Comparison of ENCODE assay signal across 1 cellular context in the genomic region with DNA sequence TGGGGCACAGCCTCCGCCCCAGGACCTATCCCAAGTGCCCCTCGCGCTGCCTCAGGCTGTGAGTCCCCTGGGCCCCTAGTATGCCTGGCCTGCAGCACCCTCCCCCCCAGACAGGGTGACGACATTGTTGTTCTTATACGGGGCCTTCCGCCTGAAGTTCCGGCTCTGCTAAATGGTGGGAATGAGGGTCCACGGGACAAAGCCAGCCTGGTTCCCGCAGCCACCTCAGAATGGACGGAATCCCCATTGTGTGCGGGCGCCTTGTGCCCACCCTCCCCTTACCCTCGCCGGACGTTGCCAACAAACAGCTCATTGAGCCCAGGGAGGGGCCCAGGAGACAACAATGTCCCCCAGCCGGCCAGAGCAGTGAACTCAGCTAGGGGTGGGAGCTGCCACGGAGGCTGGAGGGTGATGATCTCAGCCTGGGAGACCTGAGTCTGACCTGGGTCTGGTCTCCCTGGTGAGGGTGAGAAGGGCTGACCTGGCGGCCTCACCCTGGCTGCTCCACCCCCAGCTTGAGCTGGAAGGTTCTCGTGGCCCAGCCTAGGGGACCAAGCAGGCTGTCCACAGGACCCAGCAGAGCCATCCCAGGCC.
TF ChIP-seq lines count a peak whose summit lies in the region.

No MANE protein-coding gene starts in this region.

TF ChIP-seq in SK-N-SH, 30 proteins besides CTCF, POLR2A, EP300 and RAD21:
- TF ChIP-seq RCOR1 (IDR thresholded peaks at IDR 0.05; ENCODE audit: low read length) = no peak
- TF ChIP-seq, protein P1, sequence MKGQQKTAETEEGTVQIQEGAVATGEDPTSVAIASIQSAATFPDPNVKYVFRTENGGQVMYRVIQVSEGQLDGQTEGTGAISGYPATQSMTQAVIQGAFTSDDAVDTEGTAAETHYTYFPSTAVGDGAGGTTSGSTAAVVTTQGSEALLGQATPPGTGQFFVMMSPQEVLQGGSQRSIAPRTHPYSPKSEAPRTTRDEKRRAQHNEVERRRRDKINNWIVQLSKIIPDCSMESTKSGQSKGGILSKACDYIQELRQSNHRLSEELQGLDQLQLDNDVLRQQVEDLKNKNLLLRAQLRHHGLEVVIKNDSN (IDR thresholded peaks at IDR 0.05; ENCODE audit: borderline replicate concordance, low read depth) = no peak
- no peak for TF ChIP-seq MXI1 (IDR thresholded peaks at IDR 0.05; ENCODE audit: low read depth, low read length)
- no peak for TF ChIP-seq GABPA (IDR thresholded peaks at IDR 0.05; ENCODE audit: low read depth)
- no peak for TF ChIP-seq ELF1 (IDR thresholded peaks at IDR 0.05)
- TF ChIP-seq, protein P2, sequence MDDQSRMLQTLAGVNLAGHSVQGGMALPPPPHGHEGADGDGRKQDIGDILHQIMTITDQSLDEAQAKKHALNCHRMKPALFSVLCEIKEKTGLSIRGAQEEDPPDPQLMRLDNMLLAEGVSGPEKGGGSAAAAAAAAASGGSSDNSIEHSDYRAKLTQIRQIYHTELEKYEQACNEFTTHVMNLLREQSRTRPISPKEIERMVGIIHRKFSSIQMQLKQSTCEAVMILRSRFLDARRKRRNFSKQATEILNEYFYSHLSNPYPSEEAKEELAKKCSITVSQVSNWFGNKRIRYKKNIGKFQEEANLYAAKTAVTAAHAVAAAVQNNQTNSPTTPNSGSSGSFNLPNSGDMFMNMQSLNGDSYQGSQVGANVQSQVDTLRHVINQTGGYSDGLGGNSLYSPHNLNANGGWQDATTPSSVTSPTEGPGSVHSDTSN (IDR thresholded peaks at IDR 0.05) = no peak
- no peak for TF ChIP-seq TAF1 (IDR thresholded peaks at IDR 0.05; ENCODE audit: borderline replicate concordance, low read depth, low read length)
- TF ChIP-seq YY1 (IDR thresholded peaks at IDR 0.05; ENCODE audit: low read depth) = no peak
- no peak for TF ChIP-seq POLR2AphosphoS5 (IDR thresholded peaks at IDR 0.05; ENCODE audit: low read depth, low read length)
- no peak for TF ChIP-seq MEF2A (IDR thresholded peaks at IDR 0.05; ENCODE audit: borderline replicate concordance, low read depth)
- TF ChIP-seq, protein P3, sequence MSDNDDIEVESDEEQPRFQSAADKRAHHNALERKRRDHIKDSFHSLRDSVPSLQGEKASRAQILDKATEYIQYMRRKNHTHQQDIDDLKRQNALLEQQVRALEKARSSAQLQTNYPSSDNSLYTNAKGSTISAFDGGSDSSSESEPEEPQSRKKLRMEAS (IDR thresholded peaks at IDR 0.05; ENCODE audit: low read depth) = no peak
- TF ChIP-seq FOSL2 (IDR thresholded peaks at IDR 0.05; ENCODE audit: borderline replicate concordance, low read depth) = no peak
- no peak for TF ChIP-seq SMC3 (IDR thresholded peaks at IDR 0.05; ENCODE audit: low read depth, low read length)
- TF ChIP-seq NRF1 (IDR thresholded peaks at IDR 0.05; ENCODE audit: low read depth, low read length) = no peak
